ENCODE assay signal across 1 cellular context in genomic region chr18:79911871-79912270, GRCh38.
TF ChIP-seq lines count a peak whose summit lies in the region.

No MANE protein-coding gene starts in this region.

TF ChIP-seq in WTC11, 78 proteins besides CTCF, POLR2A, EP300 and RAD21 (continued from another document):
- TF ChIP-seq, protein P1, sequence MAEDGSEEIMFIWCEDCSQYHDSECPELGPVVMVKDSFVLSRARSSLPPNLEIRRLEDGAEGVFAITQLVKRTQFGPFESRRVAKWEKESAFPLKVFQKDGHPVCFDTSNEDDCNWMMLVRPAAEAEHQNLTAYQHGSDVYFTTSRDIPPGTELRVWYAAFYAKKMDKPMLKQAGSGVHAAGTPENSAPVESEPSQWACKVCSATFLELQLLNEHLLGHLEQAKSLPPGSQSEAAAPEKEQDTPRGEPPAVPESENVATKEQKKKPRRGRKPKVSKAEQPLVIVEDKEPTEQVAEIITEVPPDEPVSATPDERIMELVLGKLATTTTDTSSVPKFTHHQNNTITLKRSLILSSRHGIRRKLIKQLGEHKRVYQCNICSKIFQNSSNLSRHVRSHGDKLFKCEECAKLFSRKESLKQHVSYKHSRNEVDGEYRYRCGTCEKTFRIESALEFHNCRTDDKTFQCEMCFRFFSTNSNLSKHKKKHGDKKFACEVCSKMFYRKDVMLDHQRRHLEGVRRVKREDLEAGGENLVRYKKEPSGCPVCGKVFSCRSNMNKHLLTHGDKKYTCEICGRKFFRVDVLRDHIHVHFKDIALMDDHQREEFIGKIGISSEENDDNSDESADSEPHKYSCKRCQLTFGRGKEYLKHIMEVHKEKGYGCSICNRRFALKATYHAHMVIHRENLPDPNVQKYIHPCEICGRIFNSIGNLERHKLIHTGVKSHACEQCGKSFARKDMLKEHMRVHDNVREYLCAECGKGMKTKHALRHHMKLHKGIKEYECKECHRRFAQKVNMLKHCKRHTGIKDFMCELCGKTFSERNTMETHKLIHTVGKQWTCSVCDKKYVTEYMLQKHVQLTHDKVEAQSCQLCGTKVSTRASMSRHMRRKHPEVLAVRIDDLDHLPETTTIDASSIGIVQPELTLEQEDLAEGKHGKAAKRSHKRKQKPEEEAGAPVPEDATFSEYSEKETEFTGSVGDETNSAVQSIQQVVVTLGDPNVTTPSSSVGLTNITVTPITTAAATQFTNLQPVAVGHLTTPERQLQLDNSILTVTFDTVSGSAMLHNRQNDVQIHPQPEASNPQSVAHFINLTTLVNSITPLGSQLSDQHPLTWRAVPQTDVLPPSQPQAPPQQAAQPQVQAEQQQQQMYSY (CRISPR knock-in tag; IDR thresholded peaks at IDR 0.05) = no peak
- no peak for TF ChIP-seq OVOL2 (CRISPR knock-in tag; IDR thresholded peaks at IDR 0.05; ENCODE audit: borderline replicate concordance)
- TF ChIP-seq ZNF232 (CRISPR knock-in tag; IDR thresholded peaks at IDR 0.05) = no peak
- TF ChIP-seq TCF7 (CRISPR knock-in tag; IDR thresholded peaks at IDR 0.05; ENCODE audit: low read depth) = no peak
- TF ChIP-seq CREM (CRISPR knock-in tag; IDR thresholded peaks at IDR 0.05) = no peak
